ENCODE assay signal across 1 cellular context in genomic region chr3:33131328-33132018, GRCh38.
TF ChIP-seq lines count a peak whose summit lies in the region.

No MANE protein-coding gene starts in this region.

TF ChIP-seq in H1, 55 proteins besides CTCF, POLR2A, EP300 and RAD21 (continued from another document):
- TF ChIP-seq, protein P1, sequence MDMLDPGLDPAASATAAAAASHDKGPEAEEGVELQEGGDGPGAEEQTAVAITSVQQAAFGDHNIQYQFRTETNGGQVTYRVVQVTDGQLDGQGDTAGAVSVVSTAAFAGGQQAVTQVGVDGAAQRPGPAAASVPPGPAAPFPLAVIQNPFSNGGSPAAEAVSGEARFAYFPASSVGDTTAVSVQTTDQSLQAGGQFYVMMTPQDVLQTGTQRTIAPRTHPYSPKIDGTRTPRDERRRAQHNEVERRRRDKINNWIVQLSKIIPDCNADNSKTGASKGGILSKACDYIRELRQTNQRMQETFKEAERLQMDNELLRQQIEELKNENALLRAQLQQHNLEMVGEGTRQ (IDR thresholded peaks at IDR 0.05; ENCODE audit: low read length) = no peak
- TF ChIP-seq CEBPB (IDR thresholded peaks at IDR 0.05; ENCODE audit: low read depth, low read length) (0 out of 2 replicates have a peak, but pooled peaks have one; percentile 52), FOSL1 (IDR thresholded peaks at IDR 0.05; ENCODE audit: insufficient read depth, low read depth, low read length) (no peak), SUZ12 (IDR thresholded peaks at IDR 0.05; ENCODE audit: low read length) (no peak), PHF8 (conservative IDR thresholded peaks at IDR 0.05; ENCODE audit: low read depth, low read length) (no peak), JUN (IDR thresholded peaks at IDR 0.05; ENCODE audit: low read depth, low read length) (no peak), MAX (IDR thresholded peaks at IDR 0.05) (0 out of 2 replicates have a peak, but pooled peaks have one; percentile 7), RFX5 (IDR thresholded peaks at IDR 0.05; ENCODE audit: borderline replicate concordance, low read depth, low read length) (no peak), SP2 (IDR thresholded peaks at IDR 0.05; ENCODE audit: low read length) (no peak), YY1 (IDR thresholded peaks at IDR 0.05; ENCODE audit: low read depth, low read length) (no peak), SP4 (IDR thresholded peaks at IDR 0.05; ENCODE audit: low read length) (no peak), GTF2F1 (IDR thresholded peaks at IDR 0.05; ENCODE audit: borderline replicate concordance, low read depth, low read length) (no peak), BCL11A (IDR thresholded peaks at IDR 0.05; ENCODE audit: low read depth in 2 of 2, low read length in 2 of 2) (no peak), SIN3A (conservative IDR thresholded peaks at IDR 0.05 in 1 of 2, IDR thresholded peaks at IDR 0.05 in 1 of 2; ENCODE audit: low read depth in 1 of 2, low read length in 2 of 2) (no peak), CBX5 (IDR thresholded peaks at IDR 0.05; ENCODE audit: low read depth, low read length) (no peak), EZH2 (IDR thresholded peaks at IDR 0.05; ENCODE audit: low read depth, low read length, severe bottlenecking) (no peak), CHD7 (IDR thresholded peaks at IDR 0.05; ENCODE audit: insufficient replicate concordance, low read length) (no peak), GABPA (IDR thresholded peaks at IDR 0.05; ENCODE audit: borderline replicate concordance, insufficient read depth, low read length) (no peak), CTBP2 (IDR thresholded peaks at IDR 0.05; ENCODE audit: borderline replicate concordance, insufficient read depth, insufficient read length, low read length) (no peak), SP1 (IDR thresholded peaks at IDR 0.05; ENCODE audit: low read depth, low read length) (peak; percentile 63), JUND (IDR thresholded peaks at IDR 0.05; ENCODE audit: low read length) (no peak), ASH2L (IDR thresholded peaks at IDR 0.05; ENCODE audit: low read length) (peak; percentile 38), TBP (IDR thresholded peaks at IDR 0.05; ENCODE audit: low read depth, low read length) (no peak), KDM1A (IDR thresholded peaks at IDR 0.05; ENCODE audit: borderline replicate concordance, low read length) (no peak), SIRT6 (IDR thresholded peaks at IDR 0.05; ENCODE audit: low read length) (no peak), BACH1 (IDR thresholded peaks at IDR 0.05; ENCODE audit: low read length) (no peak), EGR1 (IDR thresholded peaks at IDR 0.05; ENCODE audit: borderline replicate concordance, low read depth, low read length) (no peak), HDAC6 (IDR thresholded peaks at IDR 0.05; ENCODE audit: low read depth, low read length) (no peak), E2F6 (IDR thresholded peaks at IDR 0.05) (no peak), NRF1 (IDR thresholded peaks at IDR 0.05; ENCODE audit: low read depth, low read length) (no peak), RXRA (IDR thresholded peaks at IDR 0.05; ENCODE audit: insufficient read depth, low read depth, low read length) (no peak), TAF7 (optimal IDR thresholded peaks at IDR 0.05; ENCODE audit: borderline replicate concordance, low read depth, low read length) (no peak), TAF1 (IDR thresholded peaks at IDR 0.05; ENCODE audit: low read depth, low read length) (no peak), RNF2 (IDR thresholded peaks at IDR 0.05; ENCODE audit: borderline replicate concordance, low read depth, low read length, missing control alignments, poor library complexity, severe bottlenecking) (no peak), CHD1 (IDR thresholded peaks at IDR 0.05; ENCODE audit: low read depth, low read length) (no peak), ZNF274 (IDR thresholded peaks at IDR 0.05; ENCODE audit: borderline replicate concordance, extremely low read depth, low read length) (no peak)
- TF ChIP-seq, protein P2, sequence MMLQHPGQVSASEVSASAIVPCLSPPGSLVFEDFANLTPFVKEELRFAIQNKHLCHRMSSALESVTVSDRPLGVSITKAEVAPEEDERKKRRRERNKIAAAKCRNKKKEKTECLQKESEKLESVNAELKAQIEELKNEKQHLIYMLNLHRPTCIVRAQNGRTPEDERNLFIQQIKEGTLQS (IDR thresholded peaks at IDR 0.05; ENCODE audit: insufficient read depth, low read depth, low read length) = 0 out of 2 replicates have a peak, but pooled peaks have one; percentile 5
